In the genomic region with DNA sequence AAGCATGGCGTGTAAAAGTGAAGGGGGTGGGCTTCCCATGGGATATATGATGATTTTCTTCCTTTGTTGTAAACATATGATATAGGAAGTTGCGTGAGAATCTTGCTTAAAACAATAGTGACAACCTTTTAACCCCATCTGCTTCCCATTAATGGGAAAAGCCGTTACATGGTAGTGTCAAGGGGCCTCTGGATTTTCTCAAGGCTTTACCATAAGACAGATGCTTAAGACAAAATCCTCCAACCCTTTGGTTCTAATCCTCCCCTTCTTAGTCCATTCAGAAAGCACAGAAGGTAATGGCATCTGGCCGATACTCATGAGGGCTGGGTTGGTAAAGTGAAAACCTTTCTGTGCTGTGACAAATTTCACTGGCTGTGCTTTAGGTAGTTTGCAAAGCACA, we compare ENCODE assay signal across 1 cellular context.
TF ChIP-seq lines count a peak whose summit lies in the region.

No MANE protein-coding gene starts in this region.

TF ChIP-seq in IMR-90, 13 proteins besides CTCF, POLR2A, EP300 and RAD21 (continued from another document):
- no peak for TF ChIP-seq CEBPB (IDR thresholded peaks at IDR 0.05; ENCODE audit: low read depth, low read length)
- TF ChIP-seq MXI1 (IDR thresholded peaks at IDR 0.05; ENCODE audit: borderline replicate concordance, low read depth, low read length): no peak
TF ChIP-seq in IMR-90: peak in this region for 0.
